7 cellular contexts compared by ENCODE assay signal in the genomic region with DNA sequence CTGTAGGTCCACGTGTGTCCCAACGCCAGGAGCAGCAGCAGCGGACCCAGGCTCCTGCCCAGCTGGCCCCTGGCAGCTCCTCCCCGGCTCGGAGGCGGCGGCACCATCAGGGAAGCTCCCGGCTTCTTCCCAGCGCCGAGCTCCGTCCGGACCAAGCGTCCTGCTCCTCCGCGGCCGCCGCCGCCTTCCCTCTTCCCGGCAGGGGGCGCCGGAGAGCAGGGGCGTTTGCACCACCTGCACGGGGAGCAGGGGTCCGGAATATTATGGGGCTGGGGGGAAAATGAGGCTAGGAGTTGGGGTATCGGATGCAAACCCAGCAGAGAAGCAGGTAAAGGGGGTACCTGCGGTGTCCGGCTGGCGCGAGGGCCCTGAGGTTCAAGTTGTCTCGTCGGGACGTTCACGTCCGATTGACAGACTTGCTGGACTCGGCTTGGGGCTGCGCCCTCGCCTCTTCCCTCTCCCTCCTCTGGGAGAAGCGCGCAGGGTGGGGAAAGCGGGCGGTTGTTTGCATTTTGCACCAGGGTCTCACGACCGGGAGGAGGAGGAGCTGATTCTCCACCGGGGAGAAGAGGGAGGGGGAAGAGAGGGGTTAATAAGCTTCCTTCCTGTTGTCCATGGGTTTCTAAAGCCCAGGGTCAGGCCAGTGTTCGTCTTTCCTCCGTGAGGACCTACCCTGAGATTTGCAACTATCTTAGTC. TPM values are rescaled to one million over a fixed set of nuclear protein-coding genes. Genes with fewer than 3 reads are reported as not detected.
DNase-seq lines count a peak whose midpoint lies in the region; ATAC-seq and TF ChIP-seq lines count a peak whose summit lies in the region.

A gene (minus strand): TSS at position 188 of the 697 bp plus-strand sequence.

- H3K27ac ChIP-seq in mammary epithelial cell (ENCODE audit: insufficient read depth, low read depth, low read length): no peak within 1 kb of the TSS
- no peak within 1 kb of the TSS for H3K27ac ChIP-seq in SJCRH30

- H3K4me1 ChIP-seq in mammary epithelial cell (ENCODE audit: insufficient read depth, low read length): peaks cover 30% of the 10 kb centered on the region
- H3K4me1 ChIP-seq in SJCRH30: no peaks in the 10 kb centered on the region

- peak within 1 kb of the TSS; percentile 97 for H3K4me2 ChIP-seq in mammary epithelial cell (ENCODE audit: insufficient read depth, low read depth, low read length)

- H3K4me3 ChIP-seq in mammary epithelial cell (replicated peaks in 1 of 3; ENCODE audit: insufficient read depth in 1 of 3, low read depth in 2 of 3, low read length in 3 of 3) (peak within 1 kb of the TSS; percentile 42 to 85 (median 78)), kidney epithelial cell (ENCODE audit: low read depth, low read length) (peak within 1 kb of the TSS; percentile 60), SJCRH30 (no peak within 1 kb of the TSS)

- 4% methylated on average over 2 of the region's 46 CpGs for WGBS in mammary epithelial cell (ENCODE audit: low coverage, missing lambda C conversion rate)

- H3K36me3 ChIP-seq in mammary epithelial cell (ENCODE audit: insufficient read depth, low read length): no peaks in the 10 kb centered on the region
- no peaks in the 10 kb centered on the region for H3K36me3 ChIP-seq in kidney epithelial cell (ENCODE audit: control insufficient read depth, insufficient read depth, low read length)
- no peaks in the 10 kb centered on the region for H3K36me3 ChIP-seq in SJCRH30

- CTCF ChIA-PET in mammary epithelial cell (lab: Charles Lee; ENCODE audit: low non-redundant PET): interaction anchor here (0.5 to 1.9 kb wide), 12 partner anchors 66 to 1386 kb away, joined by 3 to 25 read pairs (median 4); no protein-coding TSS in a partner anchor

- in situ Hi-C loops in mammary epithelial cell (cut with MboI; ENCODE audit: low sequenced_read_pairs in 2 of 2): loop anchor here in 1 of 2 donors (5.0 to 10.0 kb wide), 2 partner anchors 63 to 125 kb away; no protein-coding TSS in a partner anchor

- no peaks in the 10 kb centered on the region for H4K20me1 ChIP-seq in mammary epithelial cell (ENCODE audit: insufficient read depth, low read length)

- BruUV-seq in mammary epithelial cell (replicated peaks; lab: Mats Ljungman, UMichigan): no TSS peak

- H3K9ac ChIP-seq in mammary epithelial cell (ENCODE audit: insufficient read depth, low read length): peak within 1 kb of the TSS; percentile 29

- intact Hi-C loops in mammary epithelial cell (cut with micrococcal nuclease): loop anchor here (1.0 to 2.0 kb wide), 6 partner anchors 19 to 238 kb away; no protein-coding TSS in a partner anchor

- dilution Hi-C loops in mammary epithelial cell (cut with HindIII; ENCODE audit: low sequenced_read_pairs): no loop called here

- H2AFZ ChIP-seq in mammary epithelial cell (ENCODE audit: low read depth, low read length): peak within 1 kb of the TSS; percentile 89

- peak; percentile 36 for DNase-seq in NCI-H774 (lab: John Stamatoyannopoulos, UW)
- DNase-seq in mammary epithelial cell: peak; percentile 78
- no peak for DNase-seq in kidney epithelial cell (ENCODE audit: low read depth)
- peak; percentile 18 for DNase-seq in stimulated activated CD4-positive, alpha-beta T cell treated with anti-CD3 and anti-CD28 coated beads, Interleukin-4, amount 100 ng/mL, for 1 hour
- DNase-seq in SJCRH30: no peak

- ATAC-seq in HG02610 (IDR thresholded peaks at IDR 0.05; ENCODE audit: unreplicated experiment): peak; percentile 58

- no peaks in the 10 kb centered on the region for H3K79me2 ChIP-seq in mammary epithelial cell (ENCODE audit: insufficient read depth, low read length)

- H3K9me3 ChIP-seq in mammary epithelial cell (replicated peaks; ENCODE audit: insufficient read depth, low read length): no peaks in the 10 kb centered on the region
- H3K9me3 ChIP-seq in SJCRH30 (replicated peaks): no peaks in the 10 kb centered on the region

- TF ChIP-seq CTCF in GM12874 (IDR thresholded peaks at IDR 0.05; ENCODE audit: insufficient read depth, low read depth, low read length) (peak; percentile 92), mammary epithelial cell (conservative IDR thresholded peaks at IDR 0.05 in 1 of 2, IDR thresholded peaks at IDR 0.05 in 1 of 2; ENCODE audit: extremely low read depth in 1 of 2, insufficient read depth in 1 of 2, low read depth in 1 of 2, low read length in 2 of 2) (peak; percentile 86 to 98), kidney epithelial cell (IDR thresholded peaks at IDR 0.05; ENCODE audit: insufficient read depth, low read length, poor library complexity, severe bottlenecking) (peak; percentile 98)

- H3K27me3 ChIP-seq in mammary epithelial cell (ENCODE audit: insufficient read depth, low read length): no peaks in the 10 kb centered on the region
- H3K27me3 ChIP-seq in kidney epithelial cell (ENCODE audit: control insufficient read depth, insufficient read depth, low read length): peaks cover 14% of the 10 kb centered on the region
- no peaks in the 10 kb centered on the region for H3K27me3 ChIP-seq in SJCRH30

RNA-seq across cellular contexts. Expression of the gene that starts here (rescaled TPM):
- total RNA-seq in mammary epithelial cell: 10 to 100 TPM in 1 of 2 donors, under 1 TPM in 1; 0.50 to 18.4 TPM
- polyA plus RNA-seq in mammary epithelial cell: 14.9 TPM
- 4.8 TPM for polyA minus RNA-seq in mammary epithelial cell
- total RNA-seq in kidney epithelial cell: 1.1 and 1.2 TPM in 2 replicates
- total RNA-seq in SJCRH30 (2014; rRNA removed; shearing (Covaris generic)): not detected in 2 replicates

Comparison
In these comparisons a context has a peak if more than half of its experiments do, and no peak if none do; other contexts are left out.
1. DNase-seq: peak in NCI-H774 (single experiment), mammary epithelial cell (single experiment) and stimulated activated CD4-positive, alpha-beta T cell treated with anti-CD3 and anti-CD28 coated beads, Interleukin-4, amount 100 ng/mL, for 1 hour (single experiment); none in kidney epithelial cell (single experiment) and SJCRH30 (0 of 2).
2. Peak in every context shown above with its lines, with median percentiles within 50 percentile points of each other: CTCF ChIP-seq.